In genomic region chr6:140537211-140537610, GRCh38 we compare ENCODE assay signal across 11 cellular contexts.
DNase-seq lines count a peak whose midpoint lies in the region; ATAC-seq and TF ChIP-seq lines count a peak whose summit lies in the region.
"Had no signal": no experiment of that assay in that cellular context is flagged by ENCODE, and none has a peak within 500 bp of the region (broad histone marks: within the 10 kb centered on the region; RNA-seq: fewer than 3 reads in every experiment).

No MANE protein-coding gene starts in this region.

- no peaks in the 10 kb centered on the region for H3K36me3 ChIP-seq in SK-N-MC (ENCODE audit: insufficient read depth, low read length)

- peak overlapping the region; percentile 18; the same call in 1 of the 2 replicates for H3K4me3 ChIP-seq in SK-N-MC
- no peak overlapping the region for H3K4me3 ChIP-seq in retinal pigment epithelial cell (ENCODE audit: low read length)

- ATAC-seq in left ventricle myocardium superior, result peak; percentile 45
- ATAC-seq in GM21786 (IDR thresholded peaks at IDR 0.05; ENCODE audit: unreplicated experiment), result no peak

- peak overlapping the region; percentile 13 for H3K9ac ChIP-seq in SK-N-MC (ENCODE audit: insufficient read length)

- intact Hi-C loops in left ventricle myocardium superior (cut with micrococcal nuclease), result no loop called here

- DNase-seq in EH (ENCODE audit: low read depth) (peak; percentile 84), SK-N-MC (ENCODE audit: low read depth, low spot score) (no peak), left ventricle myocardium superior (no peak), retinal pigment epithelial cell (ENCODE audit: low read depth) (peak; percentile 28), activated gamma-delta T cell treated with Interleukin-2 at 50 U/mL for 16 hours (no peak), GOT3 (lab: John Stamatoyannopoulos, UW) (no peak), anterior cingulate cortex (lab: John Stamatoyannopoulos, UW) (no peak)
- DNase-seq: activated naive CD4-positive, alpha-beta T cell treated with Interleukin-2 at 50 U/mL for 16 hours; CD4-positive, alpha-beta memory T cell; NCI-H1417 had no signal

- H3K9me3 ChIP-seq in SK-N-MC (ENCODE audit: low read depth, low read length), result no peaks in the 10 kb centered on the region; the same call in 1 of the 2 replicates

- TF ChIP-seq CTCF in retinal pigment epithelial cell (conservative IDR thresholded peaks at IDR 0.05; ENCODE audit: low read depth, low read length), result no peak

- peak overlapping the region; percentile 80 for H3K27ac ChIP-seq in SK-N-MC

Comparison
In these comparisons a context has a peak if more than half of its experiments do, and no peak if none do; other contexts are left out.
1. DNase-seq: peak in EH (single experiment) and retinal pigment epithelial cell (single experiment); none in SK-N-MC (single experiment), left ventricle myocardium superior (single experiment), activated gamma-delta T cell treated with Interleukin-2 at 50 U/mL for 16 hours (single experiment), GOT3 (single experiment) and anterior cingulate cortex (0 of 58).